8 cellular contexts compared by ENCODE assay signal in genomic region chr13:26929971-26930730, GRCh38.
A peak's percentile ranks its signal among the peaks of the same experiment; 100 is the strongest.
DNase-seq lines count a peak whose midpoint lies in the region; ATAC-seq, FAIRE-seq and TF ChIP-seq lines count a peak whose summit lies in the region.

No MANE protein-coding gene starts in this region.

- H2AFZ ChIP-seq in neural progenitor cell (replicated peaks), result peak overlapping the region; percentile 86

- peak; percentile 74 for ATAC-seq in stimulated activated naive CD8-positive, alpha-beta T cell treated with anti-CD3 and anti-CD28 coated beads, Interleukin-15, amount 100 ng/mL, for 72 hours
- ATAC-seq in HG03469 (IDR thresholded peaks at IDR 0.05; ENCODE audit: unreplicated experiment), result no peak

- H3K27me3 ChIP-seq in neural progenitor cell, result peaks cover 3% of the 10 kb centered on the region

- no peaks in the 10 kb centered on the region for H3F3A ChIP-seq in neural progenitor cell (ENCODE audit: low read depth)

- no peaks in the 10 kb centered on the region for H4K20me1 ChIP-seq in neural progenitor cell (ENCODE audit: low read depth)

- peaks cover 10% of the 10 kb centered on the region for H3K27me3 Mint-ChIP-seq in activated T-helper 1 cell treated with anti-CD3 and anti-CD28 coated beads, Interleukin-12 subunit alpha, Interleukin-12 subunit beta, Interleukin-2, Interleukin-4 antibody, amounts not matched to agents 30 ng/mL and 10 ng/mL and 1 ng/mL, durations not matched to agents 14 hours and 24 hours and 36 hours (ENCODE audit: insufficient read depth)
- peaks cover 7% of the 10 kb centered on the region for H3K27me3 Mint-ChIP-seq in neural progenitor cell (ENCODE audit: insufficient read depth, low read depth)
- peaks cover 21% of the 10 kb centered on the region for H3K27me3 Mint-ChIP-seq in stimulated activated naive CD8-positive, alpha-beta T cell treated with anti-CD3 and anti-CD28 coated beads, Interleukin-15, amount 100 ng/mL, for 72 hours

- FAIRE-seq in RCC 7860 (lab: Jason Lieb, UNC), result no peak

- H3K27ac Mint-ChIP-seq in activated T-helper 1 cell treated with anti-CD3 and anti-CD28 coated beads, Interleukin-12 subunit alpha, Interleukin-12 subunit beta, Interleukin-2, Interleukin-4 antibody, amounts not matched to agents 30 ng/mL and 10 ng/mL and 1 ng/mL, durations not matched to agents 14 hours and 24 hours and 36 hours, result no peak overlapping the region
- no peak overlapping the region for H3K27ac Mint-ChIP-seq in neural progenitor cell
- peak overlapping the region in 1 of 2 donors; percentile 7 for H3K27ac Mint-ChIP-seq in stimulated activated naive CD8-positive, alpha-beta T cell treated with anti-CD3 and anti-CD28 coated beads, Interleukin-15, amount 100 ng/mL, for 72 hours

- no peaks in the 10 kb centered on the region for H3K4me1 Mint-ChIP-seq in activated T-helper 1 cell treated with anti-CD3 and anti-CD28 coated beads, Interleukin-12 subunit alpha, Interleukin-12 subunit beta, Interleukin-2, Interleukin-4 antibody, amounts not matched to agents 30 ng/mL and 10 ng/mL and 1 ng/mL, durations not matched to agents 14 hours and 24 hours and 36 hours (ENCODE audit: low read depth)
- H3K4me1 Mint-ChIP-seq in neural progenitor cell, result no peaks in the 10 kb centered on the region
- H3K4me1 Mint-ChIP-seq in stimulated activated naive CD8-positive, alpha-beta T cell treated with anti-CD3 and anti-CD28 coated beads, Interleukin-15, amount 100 ng/mL, for 72 hours, result peaks cover 4% of the 10 kb centered on the region

- H3K4me2 ChIP-seq in neural progenitor cell, result peak overlapping the region; percentile 71

- no peak overlapping the region for H3K27ac ChIP-seq in neural progenitor cell

- H3K9ac ChIP-seq in neural progenitor cell, result no peak overlapping the region

- H3K4me1 ChIP-seq in neural progenitor cell, result no peaks in the 10 kb centered on the region

- no peaks in the 10 kb centered on the region for H3K9me3 ChIP-seq in neural progenitor cell (ENCODE audit: low read depth)

- no peaks in the 10 kb centered on the region for H3K79me2 ChIP-seq in neural progenitor cell (ENCODE audit: low read depth)

- intact Hi-C loops in activated T-helper 1 cell treated with anti-CD3 and anti-CD28 coated beads, Interleukin-12 subunit alpha, Interleukin-12 subunit beta, Interleukin-2, Interleukin-4 antibody, amounts not matched to agents 30 ng/mL and 10 ng/mL and 1 ng/mL, durations not matched to agents 14 hours and 24 hours and 36 hours (cut with micrococcal nuclease), result loop anchor here (1.0 kb wide), 2 partner anchors 223 to 448 kb away; no protein-coding TSS in a partner anchor

- H3K4me3 ChIP-seq in GM12875 (ENCODE audit: low read depth, low read length) (no peak overlapping the region), fibroblast of the aortic adventitia (ENCODE audit: low read depth, low read length) (no peak overlapping the region), neural progenitor cell (peak overlapping the region; percentile 29)

- TF ChIP-seq CTCF in GM12875 (IDR thresholded peaks at IDR 0.05; ENCODE audit: borderline replicate concordance, insufficient read depth, low read depth, low read length), result peak; percentile 84
- TF ChIP-seq CTCF in fibroblast of the aortic adventitia (IDR thresholded peaks at IDR 0.05; ENCODE audit: insufficient read depth, low read length), result peak; percentile 94
- TF ChIP-seq CTCF in neural progenitor cell (IDR thresholded peaks at IDR 0.05), result peak; percentile 96

- no peaks in the 10 kb centered on the region for H3K36me3 Mint-ChIP-seq in activated T-helper 1 cell treated with anti-CD3 and anti-CD28 coated beads, Interleukin-12 subunit alpha, Interleukin-12 subunit beta, Interleukin-2, Interleukin-4 antibody, amounts not matched to agents 30 ng/mL and 10 ng/mL and 1 ng/mL, durations not matched to agents 14 hours and 24 hours and 36 hours (ENCODE audit: low read depth)
- no peaks in the 10 kb centered on the region for H3K36me3 Mint-ChIP-seq in neural progenitor cell

- H3K36me3 ChIP-seq in neural progenitor cell, result no peaks in the 10 kb centered on the region

- DNase-seq in Kasumi-1 (lab: John Stamatoyannopoulos, UW) (peak; percentile 46 to 57), RCC 7860 (ENCODE audit: low spot score) (peak; percentile 47), fibroblast of the aortic adventitia (ENCODE audit: low read depth) (peak; percentile 69), neural progenitor cell (ENCODE audit: low spot score) (peak; percentile 87)
- peak; percentile 44 for DNase-seq in activated T-helper 1 cell treated with anti-CD3 and anti-CD28 coated beads, Interleukin-12 subunit alpha, Interleukin-12 subunit beta, Interleukin-2, Interleukin-4 antibody, amounts not matched to agents 30 ng/mL and 10 ng/mL and 1 ng/mL, durations not matched to agents 14 hours and 24 hours and 36 hours (ENCODE audit: low spot score)
- DNase-seq in stimulated activated naive CD8-positive, alpha-beta T cell treated with anti-CD3 and anti-CD28 coated beads, Interleukin-15, amount 100 ng/mL, for 72 hours, result peak; percentile 65 to 69

- no peaks in the 10 kb centered on the region for H3K9me3 Mint-ChIP-seq in activated T-helper 1 cell treated with anti-CD3 and anti-CD28 coated beads, Interleukin-12 subunit alpha, Interleukin-12 subunit beta, Interleukin-2, Interleukin-4 antibody, amounts not matched to agents 30 ng/mL and 10 ng/mL and 1 ng/mL, durations not matched to agents 14 hours and 24 hours and 36 hours
- no peaks in the 10 kb centered on the region for H3K9me3 Mint-ChIP-seq in neural progenitor cell
- no peaks in the 10 kb centered on the region for H3K9me3 Mint-ChIP-seq in stimulated activated naive CD8-positive, alpha-beta T cell treated with anti-CD3 and anti-CD28 coated beads, Interleukin-15, amount 100 ng/mL, for 72 hours

- H3K4me3 Mint-ChIP-seq in activated T-helper 1 cell treated with anti-CD3 and anti-CD28 coated beads, Interleukin-12 subunit alpha, Interleukin-12 subunit beta, Interleukin-2, Interleukin-4 antibody, amounts not matched to agents 30 ng/mL and 10 ng/mL and 1 ng/mL, durations not matched to agents 14 hours and 24 hours and 36 hours, result no peak overlapping the region
- peak overlapping the region; percentile 64 for H3K4me3 Mint-ChIP-seq in neural progenitor cell
- H3K4me3 Mint-ChIP-seq in stimulated activated naive CD8-positive, alpha-beta T cell treated with anti-CD3 and anti-CD28 coated beads, Interleukin-15, amount 100 ng/mL, for 72 hours, result no peak overlapping the region
